ENCODE assay signal across 20 cellular contexts in the genomic region with DNA sequence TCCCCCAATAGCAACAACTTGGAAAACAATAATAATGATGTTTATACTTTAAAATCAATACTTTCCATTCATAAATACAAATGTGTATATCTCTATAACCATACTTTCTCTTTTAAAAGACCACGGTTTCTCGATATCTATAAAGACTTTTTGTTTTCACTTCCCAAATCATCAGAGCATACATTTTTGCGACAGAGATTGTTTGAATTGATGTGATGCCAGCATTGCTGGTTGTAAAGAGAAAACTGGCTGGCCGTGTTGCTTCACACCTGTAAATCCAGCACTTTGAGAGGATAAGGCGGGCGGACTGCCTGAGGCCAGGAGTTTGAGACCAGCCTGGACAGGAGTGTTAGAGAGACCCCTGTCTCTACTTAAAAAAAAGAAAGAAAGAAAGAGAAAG.
DNase-seq lines count a peak whose midpoint lies in the region; ATAC-seq and TF ChIP-seq lines count a peak whose summit lies in the region.
"Had no signal": no experiment of that assay in that cellular context is flagged by ENCODE, and none has a peak within 500 bp of the region (broad histone marks: within the 10 kb centered on the region; RNA-seq: fewer than 3 reads in every experiment).

No MANE protein-coding gene starts in this region.

- intact Hi-C loops in prostate gland (cut with DNase I): loop anchor here (5.0 kb wide), 1 partner anchor 368 kb away; no protein-coding TSS in a partner anchor

- H3K9me3 ChIP-seq in prostate gland: no peaks in the 10 kb centered on the region
- H3K9me3 ChIP-seq: BE2C, esophagus muscularis mucosa, tibial artery had no signal

- ATAC-seq in GM18858 (IDR thresholded peaks at IDR 0.05; ENCODE audit: unreplicated experiment) (peak; percentile 54), GM21526 (IDR thresholded peaks at IDR 0.05; ENCODE audit: low FRiP score, unreplicated experiment) (peak; percentile 68), HG03064 (IDR thresholded peaks at IDR 0.05; ENCODE audit: low read depth, unreplicated experiment) (peak; percentile 54), HG03442 (IDR thresholded peaks at IDR 0.05; ENCODE audit: unreplicated experiment) (no peak), GM18873 (IDR thresholded peaks at IDR 0.05; ENCODE audit: low FRiP score, unreplicated experiment) (no peak)
- ATAC-seq: activated CD8-positive, alpha-beta T cell treated with anti-CD3 and anti-CD28 coated beads for 36 hours; activated naive CD8-positive, alpha-beta T cell treated with anti-CD3 and anti-CD28 coated beads, Interleukin-2, amount 50 U/mL, for 24 hours; HCT116 had no signal

- no peak overlapping the region for H3K4me3 ChIP-seq in prostate gland
- H3K4me3 ChIP-seq: esophagus muscularis mucosa, tibial artery had no signal

- TF ChIP-seq POLR2A in prostate gland (IDR thresholded peaks at IDR 0.05): no peak

- no peak for TF ChIP-seq CTCF in prostate gland (IDR thresholded peaks at IDR 0.05)

- H3K4me1 ChIP-seq in prostate gland (replicated peaks): no peaks in the 10 kb centered on the region
- H3K4me1 ChIP-seq: BE2C had no signal

- peak; percentile 53 for DNase-seq in prostate gland (ENCODE audit: low spot score)
- no peak for DNase-seq in NCI-H187 treated with DMSO at 0.1 percent for 48 hours (lab: John Stamatoyannopoulos, UW)
- DNase-seq: activated CD8-positive, alpha-beta T cell treated with anti-CD3 and anti-CD28 coated beads for 36 hours; activated naive CD8-positive, alpha-beta T cell treated with anti-CD3 and anti-CD28 coated beads, Interleukin-2, amount 50 U/mL, for 24 hours; BE2C; Kasumi-1; midbrain; NCI-H1417 treated with DMSO at 0.1 percent for 48 hours; NCI-H345; SHP77; stimulated activated CD4-positive, alpha-beta T cell treated with anti-CD3 and anti-CD28 coated beads, Interleukin-12 subunit alpha, Interleukin-12 subunit beta, amount 100 ng/mL, for 4 hours; T-helper 1 cell; tibial artery had no signal

- H3K27ac ChIP-seq in prostate gland: no peak overlapping the region
- H3K27ac ChIP-seq: esophagus muscularis mucosa, tibial artery had no signal

- no peaks in the 10 kb centered on the region for H3K27me3 ChIP-seq in prostate gland (replicated peaks; ENCODE audit: insufficient read depth)
- H3K27me3 ChIP-seq: BE2C, esophagus muscularis mucosa, tibial artery had no signal

- no peaks in the 10 kb centered on the region for H3K36me3 ChIP-seq in prostate gland
- H3K36me3 ChIP-seq: BE2C, esophagus muscularis mucosa, tibial artery had no signal

- 36% methylated on average over 6 of the region's 6 CpGs for WGBS in prostate gland

Comparison
In these comparisons a context has a peak if more than half of its experiments do, and no peak if none do; other contexts are left out.
1. ATAC-seq: peak in GM18858 (single experiment), GM21526 (single experiment) and HG03064 (single experiment); none in HG03442 (single experiment) and GM18873 (single experiment).